8 cellular contexts compared by ENCODE assay signal in genomic region chr12:69497308-69498026, GRCh38. TPM values are rescaled to one million over a fixed set of nuclear protein-coding genes. Genes with fewer than 3 reads are reported as not detected.
A peak's percentile ranks its signal among the peaks of the same experiment; 100 is the strongest.
DNase-seq lines count a peak whose midpoint lies in the region; ATAC-seq and TF ChIP-seq lines count a peak whose summit lies in the region.

No MANE protein-coding gene starts in this region.

- TF ChIP-seq POLR2A in body of pancreas (IDR thresholded peaks at IDR 0.05): no peak

- DNase-seq in MCF 10A (ENCODE audit: unreplicated experiment) (no peak), mammary epithelial cell (no peak), renal cortical epithelial cell (ENCODE audit: low read depth) (peak; percentile 45), T1000 (lab: John Stamatoyannopoulos, UW) (no peak), body of pancreas (no peak), BE2C (no peak)
- DNase-seq in activated T-helper 2 cell treated with anti-CD3 and anti-CD28 coated beads, Interferon-gamma antibody, Interleukin-2, Interleukin-4, amounts not matched to agents 10 μg/mL and 5 μg/mL and 100 μg/mL, durations not matched to agents 14 hours and 24 hours and 36 hours (ENCODE audit: low spot score): no peak

- dilution Hi-C loops in mammary epithelial cell (cut with HindIII; ENCODE audit: low sequenced_read_pairs): no loop called here

- no peak overlapping the region for H3K4me3 ChIP-seq in mammary epithelial cell (replicated peaks in 1 of 3; ENCODE audit: insufficient read depth in 1 of 3, low read depth in 2 of 3, low read length in 3 of 3)
- no peak overlapping the region for H3K4me3 ChIP-seq in body of pancreas
- H3K4me3 ChIP-seq in BE2C (ENCODE audit: low read depth, low read length): no peak overlapping the region

- peak overlapping the region; percentile 66 for H3K27ac Mint-ChIP-seq in MCF 10A (ENCODE audit: low read depth, unreplicated experiment)
- H3K27ac Mint-ChIP-seq in activated T-helper 2 cell treated with anti-CD3 and anti-CD28 coated beads, Interferon-gamma antibody, Interleukin-2, Interleukin-4, amounts not matched to agents 10 μg/mL and 5 μg/mL and 100 μg/mL, durations not matched to agents 14 hours and 24 hours and 36 hours: peak overlapping the region; percentile 30

- H3K36me3 Mint-ChIP-seq in MCF 10A (ENCODE audit: insufficient read depth, unreplicated experiment): peaks cover 4% of the 10 kb centered on the region
- H3K36me3 Mint-ChIP-seq in activated T-helper 2 cell treated with anti-CD3 and anti-CD28 coated beads, Interferon-gamma antibody, Interleukin-2, Interleukin-4, amounts not matched to agents 10 μg/mL and 5 μg/mL and 100 μg/mL, durations not matched to agents 14 hours and 24 hours and 36 hours (ENCODE audit: low read depth): peaks cover 5% of the 10 kb centered on the region

- 77% methylated on average over 4 of the region's 4 CpGs for WGBS in mammary epithelial cell (ENCODE audit: low coverage, missing lambda C conversion rate)
- 74 to 82% methylated on average over 4 of the region's 4 CpGs for WGBS in body of pancreas, 2 donors

- ATAC-seq in HG03066 (IDR thresholded peaks at IDR 0.05; ENCODE audit: low read depth, unreplicated experiment) (peak; percentile 75), body of pancreas (no peak)

- no peaks in the 10 kb centered on the region for H3K9me3 ChIP-seq in mammary epithelial cell (replicated peaks; ENCODE audit: insufficient read depth, low read length)
- no peaks in the 10 kb centered on the region for H3K9me3 ChIP-seq in body of pancreas
- no peaks in the 10 kb centered on the region for H3K9me3 ChIP-seq in BE2C

- no peaks in the 10 kb centered on the region for H3K36me3 ChIP-seq in mammary epithelial cell (ENCODE audit: insufficient read depth, low read length)
- H3K36me3 ChIP-seq in body of pancreas (replicated peaks in 1 of 2; ENCODE audit: insufficient read depth in 1 of 2, low read depth in 2 of 2): no peaks in the 10 kb centered on the region
- H3K36me3 ChIP-seq in BE2C: no peaks in the 10 kb centered on the region; the same call in 1 of the 2 replicates

- H3K79me2 ChIP-seq in mammary epithelial cell (ENCODE audit: insufficient read depth, low read length): peaks cover 99% of the 10 kb centered on the region

- in situ Hi-C loops in mammary epithelial cell (cut with MboI; ENCODE audit: low sequenced_read_pairs in 2 of 2): no loop called here

- no peak overlapping the region for H3K4me2 ChIP-seq in mammary epithelial cell (ENCODE audit: insufficient read depth, low read depth, low read length)

- intact Hi-C loops in MCF 10A (cut with micrococcal nuclease): no loop called here
- intact Hi-C loops in mammary epithelial cell (cut with micrococcal nuclease): no loop called here
- intact Hi-C loops in activated T-helper 2 cell treated with anti-CD3 and anti-CD28 coated beads, Interferon-gamma antibody, Interleukin-2, Interleukin-4, amounts not matched to agents 10 μg/mL and 5 μg/mL and 100 μg/mL, durations not matched to agents 14 hours and 24 hours and 36 hours (cut with micrococcal nuclease): no loop called here
- intact Hi-C loops in body of pancreas (cut with DNase I): no loop called here

- H3K27me3 Mint-ChIP-seq in MCF 10A (ENCODE audit: insufficient read depth, unreplicated experiment): no peaks in the 10 kb centered on the region
- H3K27me3 Mint-ChIP-seq in activated T-helper 2 cell treated with anti-CD3 and anti-CD28 coated beads, Interferon-gamma antibody, Interleukin-2, Interleukin-4, amounts not matched to agents 10 μg/mL and 5 μg/mL and 100 μg/mL, durations not matched to agents 14 hours and 24 hours and 36 hours (ENCODE audit: low read depth): no peaks in the 10 kb centered on the region

- H2AFZ ChIP-seq in mammary epithelial cell (ENCODE audit: low read depth, low read length): no peak overlapping the region

- H3K27ac ChIP-seq in mammary epithelial cell (ENCODE audit: insufficient read depth, low read depth, low read length) (no peak overlapping the region), body of pancreas (no peak overlapping the region)

- H3K27me3 ChIP-seq in mammary epithelial cell (ENCODE audit: insufficient read depth, low read length) (no peaks in the 10 kb centered on the region), body of pancreas (no peaks in the 10 kb centered on the region), BE2C (no peaks in the 10 kb centered on the region)

- H3K4me1 ChIP-seq in mammary epithelial cell (ENCODE audit: insufficient read depth, low read length): peaks cover 32% of the 10 kb centered on the region
- peaks cover 6% of the 10 kb centered on the region for H3K4me1 ChIP-seq in body of pancreas
- no peaks in the 10 kb centered on the region for H3K4me1 ChIP-seq in BE2C

- peaks cover 40% of the 10 kb centered on the region for H3K4me1 Mint-ChIP-seq in MCF 10A (ENCODE audit: insufficient read depth, unreplicated experiment)
- peaks cover 13% of the 10 kb centered on the region for H3K4me1 Mint-ChIP-seq in activated T-helper 2 cell treated with anti-CD3 and anti-CD28 coated beads, Interferon-gamma antibody, Interleukin-2, Interleukin-4, amounts not matched to agents 10 μg/mL and 5 μg/mL and 100 μg/mL, durations not matched to agents 14 hours and 24 hours and 36 hours (ENCODE audit: low read depth)

- H3K9ac ChIP-seq in mammary epithelial cell (ENCODE audit: insufficient read depth, low read length): no peak overlapping the region

- CTCF ChIA-PET in MCF 10A (lab: Yijun Ruan, JAX): no interaction called here
- CTCF ChIA-PET in mammary epithelial cell (lab: Charles Lee; ENCODE audit: low non-redundant PET): no interaction called here

- POLR2A ChIA-PET in MCF 10A (lab: Yijun Ruan, JAX): interaction anchor here (0.6 to 2.0 kb wide), 4 partner anchors 8 to 88 kb away, joined by 3 to 7 read pairs (median 4); partner anchors contain the start of gene CCT2

- no peaks in the 10 kb centered on the region for H4K20me1 ChIP-seq in mammary epithelial cell (ENCODE audit: insufficient read depth, low read length)

- H3K9me3 Mint-ChIP-seq in MCF 10A (ENCODE audit: unreplicated experiment): no peaks in the 10 kb centered on the region
- H3K9me3 Mint-ChIP-seq in activated T-helper 2 cell treated with anti-CD3 and anti-CD28 coated beads, Interferon-gamma antibody, Interleukin-2, Interleukin-4, amounts not matched to agents 10 μg/mL and 5 μg/mL and 100 μg/mL, durations not matched to agents 14 hours and 24 hours and 36 hours: no peaks in the 10 kb centered on the region

- no peak overlapping the region for H3K4me3 Mint-ChIP-seq in MCF 10A (ENCODE audit: unreplicated experiment)
- no peak overlapping the region for H3K4me3 Mint-ChIP-seq in activated T-helper 2 cell treated with anti-CD3 and anti-CD28 coated beads, Interferon-gamma antibody, Interleukin-2, Interleukin-4, amounts not matched to agents 10 μg/mL and 5 μg/mL and 100 μg/mL, durations not matched to agents 14 hours and 24 hours and 36 hours (ENCODE audit: low read depth)

- BruUV-seq in MCF 10A (replicated peaks; lab: Mats Ljungman, UMichigan) (no TSS peak), mammary epithelial cell (replicated peaks; lab: Mats Ljungman, UMichigan) (no TSS peak)

- no peak for TF ChIP-seq CTCF in MCF 10A (IDR thresholded peaks at IDR 0.05; ENCODE audit: unreplicated experiment)
- no peak for TF ChIP-seq CTCF in mammary epithelial cell (conservative IDR thresholded peaks at IDR 0.05 in 1 of 2, IDR thresholded peaks at IDR 0.05 in 1 of 2; ENCODE audit: extremely low read depth in 1 of 2, insufficient read depth in 1 of 2, low read depth in 1 of 2, low read length in 2 of 2)
- TF ChIP-seq CTCF in body of pancreas (IDR thresholded peaks at IDR 0.05): no peak
- TF ChIP-seq CTCF in BE2C (IDR thresholded peaks at IDR 0.05; ENCODE audit: low read depth, low read length): no peak

RNA-seq across cellular contexts. Expression of gene FRS2, which starts 27.3 kb away (rescaled TPM):
- 21.3 and 28.1 TPM in 2 replicates for total RNA-seq in MCF 10A (2022)
- total RNA-seq in mammary epithelial cell: 10 to 100 TPM; 30.0 to 72.7 TPM
- polyA plus RNA-seq in mammary epithelial cell: 18.6 TPM
- polyA minus RNA-seq in mammary epithelial cell: 46.5 TPM
- 10.8 and 11.4 TPM in 2 replicates for total RNA-seq in activated T-helper 2 cell treated with anti-CD3 and anti-CD28 coated beads, Interferon-gamma antibody, Interleukin-2, Interleukin-4, amounts not matched to agents 10 μg/mL and 5 μg/mL and 100 μg/mL, durations not matched to agents 14 hours and 24 hours and 36 hours
- 47.9 and 73.7 TPM in 2 replicates for total RNA-seq in renal cortical epithelial cell
- total RNA-seq in body of pancreas: 10 to 100 TPM in 1 of 2 donors, 1 to 10 TPM in 1; 4.9 to 14.3 TPM
- polyA plus RNA-seq in BE2C (2012; ENCODE audit: insufficient read depth, insufficient read length, low read depth): 14.1 TPM
